20 cellular contexts compared by ENCODE assay signal in genomic region chr2:235467586-235467985, GRCh38. TPM values are rescaled to one million over a fixed set of nuclear protein-coding genes. Genes with fewer than 3 reads are reported as not detected.
DNase-seq lines count a peak whose midpoint lies in the region; TF ChIP-seq lines count a peak whose summit lies in the region.
"Had no signal": no experiment of that assay in that cellular context is flagged by ENCODE, and none has a peak within 500 bp of the region (broad histone marks: within the 10 kb centered on the region; RNA-seq: fewer than 3 reads in every experiment).

No MANE protein-coding gene starts in this region.

- H3K4me1 ChIP-seq in SK-N-SH (ENCODE audit: control insufficient read depth in 1 of 2, insufficient read depth in 2 of 2, low read depth in 1 of 2, low read length in 1 of 2) (peaks cover 0 to 7% of the 10 kb centered on the region in 2 experiments; a peak in 2 of 4 replicates), OCI-LY7 (ENCODE audit: insufficient read depth, low read length, poor library complexity, severe bottlenecking) (no peaks in the 10 kb centered on the region)

- H3K27ac ChIP-seq in epithelial cell of prostate: peak overlapping the region; percentile 61
- H3K27ac ChIP-seq in SK-N-SH (ENCODE audit: low read depth in 2 of 2, low read length in 1 of 2): no peak overlapping the region
- H3K27ac ChIP-seq in OCI-LY7 (ENCODE audit: low read depth, low read length, poor library complexity, severe bottlenecking): no peak overlapping the region
- H3K27ac ChIP-seq: C4-2B, tibial artery had no signal

- H3K4me2 ChIP-seq in SK-N-SH: no peak overlapping the region
- no peak overlapping the region for H3K4me2 ChIP-seq in OCI-LY7 (ENCODE audit: low read length)

- no peak overlapping the region for H3K9ac ChIP-seq in SK-N-SH

- H3K9me3 ChIP-seq in SK-N-SH (no peaks in the 10 kb centered on the region), OCI-LY7 (ENCODE audit: low read length) (no peaks in the 10 kb centered on the region)
- H3K9me3 ChIP-seq: tibial artery had no signal

- POLR2A ChIA-PET in SK-N-SH (lab: Yijun Ruan, JAX): no interaction called here
- POLR2A ChIA-PET in OCI-LY7 (lab: Charles Lee): no interaction called here

- peaks cover 4% of the 10 kb centered on the region for H3F3A ChIP-seq in SK-N-SH (replicated peaks; ENCODE audit: insufficient read depth)

- no peaks in the 10 kb centered on the region for H3K36me3 ChIP-seq in SK-N-SH (replicated peaks in 1 of 2; ENCODE audit: control insufficient read depth in 1 of 2, insufficient read depth in 2 of 2, low read length in 1 of 2)
- H3K36me3 ChIP-seq in OCI-LY7 (ENCODE audit: insufficient read depth, low read length): no peaks in the 10 kb centered on the region
- H3K36me3 ChIP-seq: tibial artery had no signal

- CTCF ChIA-PET in SK-N-SH (lab: Yijun Ruan, JAX) (no interaction called here), OCI-LY7 (lab: Charles Lee; ENCODE audit: unreplicated experiment) (no interaction called here)

- H3K79me2 ChIP-seq in SK-N-SH (ENCODE audit: insufficient read depth) (no peaks in the 10 kb centered on the region), OCI-LY7 (ENCODE audit: insufficient read depth, low read depth, low read length) (no peaks in the 10 kb centered on the region)

- H3K9me2 ChIP-seq in SK-N-SH: no peaks in the 10 kb centered on the region
- H3K9me2 ChIP-seq in OCI-LY7 (ENCODE audit: insufficient read depth, low read length): no peaks in the 10 kb centered on the region

- intact Hi-C loops in OCI-LY7 (cut with micrococcal nuclease; ENCODE audit: unreplicated experiment): no loop called here

- H3K27me3 ChIP-seq in SK-N-SH (ENCODE audit: insufficient read depth): peaks cover under 1% of the 10 kb centered on the region; the same call in 1 of the 2 replicates

- TF ChIP-seq RAD21 in SK-N-SH (IDR thresholded peaks at IDR 0.05; ENCODE audit: low read length): no peak

- H4K20me1 ChIP-seq in SK-N-SH (ENCODE audit: insufficient read depth) (no peaks in the 10 kb centered on the region), OCI-LY7 (ENCODE audit: insufficient read depth, low read length) (no peaks in the 10 kb centered on the region)

- H3K4me3 ChIP-seq in skeletal muscle cell (ENCODE audit: low read depth, low read length): no peak overlapping the region
- no peak overlapping the region for H3K4me3 ChIP-seq in SK-N-SH (ENCODE audit: low read depth in 2 of 2, low read length in 1 of 2)
- no peak overlapping the region for H3K4me3 ChIP-seq in OCI-LY7 (ENCODE audit: low read depth, low read length, poor library complexity, severe bottlenecking)
- H3K4me3 ChIP-seq: tibial artery had no signal

- TF ChIP-seq CTCF in SK-N-SH (IDR thresholded peaks at IDR 0.05) (no peak), OCI-LY7 (conservative IDR thresholded peaks at IDR 0.05; ENCODE audit: low read length) (no peak)

- H2AFZ ChIP-seq in SK-N-SH (ENCODE audit: low read depth): no peak overlapping the region
- H2AFZ ChIP-seq in OCI-LY7 (ENCODE audit: low read length): no peak overlapping the region

- DNase-seq in HS-5 (ENCODE audit: low read depth) (peak; percentile 76), RKO (ENCODE audit: low spot score) (peak; percentile 74), epithelial cell of prostate (ENCODE audit: low read depth, low spot score) (no peak), skeletal muscle cell (ENCODE audit: low read depth) (peak; percentile 47), SK-N-SH (no peak), A172 (ENCODE audit: low spot score) (no peak), nucleus accumbens (lab: John Stamatoyannopoulos, UW) (no peak), OCI-LY7 (ENCODE audit: low spot score) (no peak)
- DNase-seq: activated CD4-positive, alpha-beta T cell treated with anti-CD3 and anti-CD28 coated beads for 1 hour; activated naive CD8-positive, alpha-beta T cell treated with anti-CD3 and anti-CD28 coated beads, Interleukin-2, amount 10 ng/mL, durations not matched to agents 7 days and 5 days; caudate nucleus; DMS153; effector CD4-positive, alpha-beta T cell; H9; kidney glomerular epithelial cell; NCI-H1092 treated with DMSO at 0.1 percent for 48 hours; NCI-H526 treated with DMSO at 0.1 percent for 48 hours; stimulated activated naive B cell treated with anti-CD40 and anti-IgM and Interleukin-4, amounts not matched to agents 10 μg/mL and 1 μg/mL and 100 μg/mL, for 72 hours; tibial artery had no signal

- TF ChIP-seq EP300 in SK-N-SH (IDR thresholded peaks at IDR 0.05; ENCODE audit: borderline replicate concordance in 1 of 2, low read depth in 1 of 2, low read length in 1 of 2): no peak

- BruUV-seq in OCI-LY7 (replicated peaks; lab: Mats Ljungman, UMichigan): no TSS peak

- 65% methylated on average over 5 of the region's 5 CpGs for WGBS in SK-N-SH (ENCODE audit: low lambda C conversion rate)

TF ChIP-seq in SK-N-SH, 30 proteins besides CTCF, POLR2A, EP300 and RAD21:
- no peak for TF ChIP-seq POLR2AphosphoS5 (IDR thresholded peaks at IDR 0.05; ENCODE audit: low read depth, low read length)
- TF ChIP-seq TCF12 (IDR thresholded peaks at IDR 0.05): no peak

RNA-seq across cellular contexts. Expression of gene AGAP1, which starts 26.3 kb away (rescaled TPM):
- 8.8 and 9.4 TPM in 2 replicates for polyA plus RNA-seq in SK-N-SH (2012; rRNA removed)
- 4.9 and 7.6 TPM in 2 replicates for polyA plus RNA-seq in SK-N-SH (2012; cell fraction: cytosol; rRNA removed)
- polyA plus RNA-seq in SK-N-SH (2012; cell fraction: nucleus; rRNA removed): 9.4 and 9.9 TPM in 2 replicates
- 13.9 and 14.7 TPM in 2 replicates for total RNA-seq in A172 (2014; rRNA removed; shearing (Covaris generic))
- not detected in 2 replicates for total RNA-seq in OCI-LY7 (2014; rRNA removed; shearing (Covaris generic))
- not detected in 2 replicates for total RNA-seq in OCI-LY7 (2022)

Comparison
In these comparisons a context has a peak if more than half of its experiments do, and no peak if none do; other contexts are left out.
1. DNase-seq: peak in HS-5 (single experiment), RKO (single experiment) and skeletal muscle cell (single experiment); none in epithelial cell of prostate (single experiment), SK-N-SH (single experiment), A172 (single experiment), nucleus accumbens (0 of 56) and OCI-LY7 (single experiment).
2. RNA of gene AGAP1, which starts 26.3 kb away (total RNA-seq): 13.9 to 14.7 TPM in A172; not detected in OCI-LY7; every median in the first group is over 10 times any median in the second.